ENCODE assay signal across 8 cellular contexts in the genomic region with DNA sequence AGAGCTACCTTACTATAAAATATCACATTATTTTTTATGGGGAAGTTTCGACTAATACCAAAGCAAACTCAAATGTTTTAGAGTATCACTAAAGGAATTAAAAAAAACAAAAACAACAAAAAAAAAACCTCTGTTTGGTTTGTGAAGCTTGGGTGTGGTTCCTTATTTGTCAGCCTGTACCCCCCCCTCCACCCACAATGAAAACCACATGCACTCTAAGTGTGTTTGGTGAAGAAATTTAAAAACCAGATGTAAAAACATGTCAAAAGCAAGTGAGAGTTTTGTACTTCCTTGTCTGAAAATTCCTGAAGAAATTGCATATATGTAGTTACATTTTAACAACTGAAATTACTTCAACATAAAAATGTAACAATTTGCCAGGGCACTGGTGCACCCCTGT. TPM values are rescaled to one million over a fixed set of nuclear protein-coding genes. Genes with fewer than 3 reads are reported as not detected.
DNase-seq lines count a peak whose midpoint lies in the region; ATAC-seq and TF ChIP-seq lines count a peak whose summit lies in the region.

No MANE protein-coding gene starts in this region.

- peaks cover 44% of the 10 kb centered on the region for H3K4me1 Mint-ChIP-seq in T-helper 17 cell
- peaks cover 29 to 58% of the 10 kb centered on the region in 2 donors for H3K4me1 Mint-ChIP-seq in effector memory CD8-positive, alpha-beta T cell (ENCODE audit: low read depth in 2 of 2)

- H3K4me1 ChIP-seq in esophagus squamous epithelium = peaks cover 19 to 67% (median 22%) of the 10 kb centered on the region in 3 donors

- H3K36me3 Mint-ChIP-seq in T-helper 17 cell (ENCODE audit: low read depth) = peaks cover 12% of the 10 kb centered on the region
- H3K36me3 Mint-ChIP-seq in effector memory CD8-positive, alpha-beta T cell (ENCODE audit: insufficient read depth) = peaks cover 58% of the 10 kb centered on the region

- peak; percentile 36 for DNase-seq in GM20000 (ENCODE audit: low spot score)
- peak; percentile 21 to 33 (median 22) for DNase-seq in T-helper 17 cell
- DNase-seq in effector memory CD8-positive, alpha-beta T cell = peak; percentile 50 to 53 (median 51)
- DNase-seq in stimulated activated CD8-positive, alpha-beta memory T cell treated with anti-CD3 and anti-CD28 coated beads, Interleukin-12 subunit alpha, Interleukin-12 subunit beta, amount 100 ng/mL, for 4 hours (ENCODE audit: low read depth) = peak; percentile 23
- no peak for DNase-seq in esophagus squamous epithelium (lab: John Stamatoyannopoulos, UW)
- DNase-seq in H7 = no peak

- H3K27ac ChIP-seq in esophagus squamous epithelium = peak overlapping the region in 2 of 4 donors; percentile 13 to 26

- H3K4me3 ChIP-seq in esophagus squamous epithelium (peak overlapping the region in 2 of 4 donors; percentile 6 to 21), H7 (ENCODE audit: insufficient read depth, low read depth, low read length) (no peak overlapping the region)

- intact Hi-C loops in esophagus squamous epithelium (cut with DNase I) = loop anchor here (10.0 kb wide), 1 partner anchor 51 kb away; the partner anchor contains the start of gene SRSF3

- no peaks in the 10 kb centered on the region for H3K9me3 Mint-ChIP-seq in effector memory CD8-positive, alpha-beta T cell

- WGBS in esophagus squamous epithelium, 2 donors = 62 to 73% methylated on average over 1 of the region's 1 CpG

- H3K27me3 Mint-ChIP-seq in T-helper 17 cell = no peaks in the 10 kb centered on the region
- no peaks in the 10 kb centered on the region for H3K27me3 Mint-ChIP-seq in effector memory CD8-positive, alpha-beta T cell

- no peak for TF ChIP-seq POLR2A in esophagus squamous epithelium (IDR thresholded peaks at IDR 0.05)

- TF ChIP-seq CTCF in GM20000 (IDR thresholded peaks at IDR 0.05; ENCODE audit: extremely low read depth, missing control alignments) (no peak), esophagus squamous epithelium (IDR thresholded peaks at IDR 0.05) (no peak)

- H3K9me3 ChIP-seq in T-helper 17 cell (ENCODE audit: control insufficient read depth, low read length, poor library complexity, severe bottlenecking) (no peaks in the 10 kb centered on the region), esophagus squamous epithelium (no peaks in the 10 kb centered on the region)

- H3K36me3 ChIP-seq in esophagus squamous epithelium (peaks cover 0 to 18% (median 6%) of the 10 kb centered on the region in 3 donors), H7 (replicated peaks; ENCODE audit: control insufficient read depth, insufficient read depth, low read length) (peaks cover 5% of the 10 kb centered on the region)

- H3K27ac Mint-ChIP-seq in T-helper 17 cell = peak overlapping the region; percentile 100
- H3K27ac Mint-ChIP-seq in effector memory CD8-positive, alpha-beta T cell = peak overlapping the region; percentile 98 to 99

- peak overlapping the region; percentile 94 for H3K4me3 Mint-ChIP-seq in T-helper 17 cell
- peak overlapping the region; percentile 99 for H3K4me3 Mint-ChIP-seq in effector memory CD8-positive, alpha-beta T cell

- H3K27me3 ChIP-seq in esophagus squamous epithelium = no peaks in the 10 kb centered on the region
- no peaks in the 10 kb centered on the region for H3K27me3 ChIP-seq in H7 (ENCODE audit: control insufficient read depth, insufficient read depth, low read length)

- ATAC-seq in T-helper 17 cell (peak; percentile 55), HG02840 (IDR thresholded peaks at IDR 0.05; ENCODE audit: low FRiP score, unreplicated experiment) (no peak)
- ATAC-seq in effector memory CD8-positive, alpha-beta T cell (replicated peaks) = peak; percentile 36
- no peak for ATAC-seq in activated CD4-positive, CD25-positive, alpha-beta regulatory T cell treated with anti-CD3 and anti-CD28 coated beads, Interleukin-2, amount 50 U/mL, for 24 hours

RNA-seq across cellular contexts. Expression of gene STK38, which starts 3.1 kb away (rescaled TPM):
- total RNA-seq in T-helper 17 cell (10 to 100 TPM; 85.0 to 85.5 TPM), esophagus squamous epithelium (10 to 100 TPM; 26.5 to 33.6 (median 30.3) TPM)
- 7.6 and 8.7 TPM in 2 replicates for total RNA-seq in H7 (2014; rRNA removed; shearing (Covaris generic))

RNA-seq across cellular contexts. Expression of gene SRSF3, which starts 49.9 kb away (rescaled TPM):
- total RNA-seq in T-helper 17 cell = 100 to 1,000 TPM; 638 to 646 TPM
- 100 to 1,000 TPM; 111 to 213 (median 185) TPM for total RNA-seq in esophagus squamous epithelium
- total RNA-seq in H7 (2014; rRNA removed; shearing (Covaris generic)) = 111 and 171 TPM in 2 replicates

Comparison
In these comparisons a context has a peak if more than half of its experiments do, and no peak if none do; other contexts are left out.
1. DNase-seq: peak in GM20000 (single experiment), T-helper 17 cell (3 of 3), effector memory CD8-positive, alpha-beta T cell (3 of 3) and stimulated activated CD8-positive, alpha-beta memory T cell treated with anti-CD3 and anti-CD28 coated beads, Interleukin-12 subunit alpha, Interleukin-12 subunit beta, amount 100 ng/mL, for 4 hours (single experiment); none in esophagus squamous epithelium (single experiment) and H7 (single experiment).
2. ATAC-seq: peak in T-helper 17 cell (single experiment) and effector memory CD8-positive, alpha-beta T cell (single experiment); none in HG02840 (single experiment) and activated CD4-positive, CD25-positive, alpha-beta regulatory T cell treated with anti-CD3 and anti-CD28 coated beads, Interleukin-2, amount 50 U/mL, for 24 hours (0 of 2).